In genomic region chr15:83012038-83012490, GRCh38 we compare ENCODE assay signal across 8 cellular contexts. TPM values are rescaled to one million over a fixed set of nuclear protein-coding genes. Genes with fewer than 3 reads are reported as not detected.
DNase-seq lines count a peak whose midpoint lies in the region; ATAC-seq and TF ChIP-seq lines count a peak whose summit lies in the region.

No MANE protein-coding gene starts in this region.

- intact Hi-C loops in testis (cut with DNase I; ENCODE audit: low total_unique reads) = no loop called here

- CTCF ChIA-PET in activated CD8-positive, alpha-beta T cell treated with anti-CD3 and anti-CD28 coated beads, Interleukin-2, amount 10 ng/mL, durations not matched to agents 7 days and 5 days (lab: Charles Lee) = interaction anchor here (0.6 to 4.8 kb wide), 15 partner anchors 8 to 261 kb away, joined by 3 to 36 read pairs (median 6); partner anchors contain the start of genes BTBD1, HDGFL3 and RAMAC

- WGBS in testis, 2 donors = 26 to 34% methylated on average over 13 of the region's 13 CpGs

- H3K36me3 Mint-ChIP-seq in activated T-cell treated with anti-CD3 and anti-CD28 coated beads, Interleukin-2, amount 50 U/mL, for 4 hours (ENCODE audit: insufficient read depth) = peaks cover 17% of the 10 kb centered on the region
- H3K36me3 Mint-ChIP-seq in activated CD8-positive, alpha-beta T cell treated with anti-CD3 and anti-CD28 coated beads, Interleukin-2, amount 10 ng/mL, durations not matched to agents 7 days and 5 days (ENCODE audit: low read depth) = peaks cover 26% of the 10 kb centered on the region

- H3K27me3 ChIP-seq in iPS-20b (ENCODE audit: insufficient read depth, low read length) = no peaks in the 10 kb centered on the region
- H3K27me3 ChIP-seq in testis = no peaks in the 10 kb centered on the region

- no peak for TF ChIP-seq CTCF in testis (IDR thresholded peaks at IDR 0.05)

- H3K27ac ChIP-seq in iPS-20b (ENCODE audit: low read length) (no peak overlapping the region), testis (peak overlapping the region; percentile 71 to 85)

- no peaks in the 10 kb centered on the region for H3K9me3 Mint-ChIP-seq in activated T-cell treated with anti-CD3 and anti-CD28 coated beads, Interleukin-2, amount 50 U/mL, for 4 hours
- H3K9me3 Mint-ChIP-seq in activated CD8-positive, alpha-beta T cell treated with anti-CD3 and anti-CD28 coated beads, Interleukin-2, amount 10 ng/mL, durations not matched to agents 7 days and 5 days (ENCODE audit: insufficient read depth) = no peaks in the 10 kb centered on the region

- H3K27me3 Mint-ChIP-seq in activated T-cell treated with anti-CD3 and anti-CD28 coated beads, Interleukin-2, amount 50 U/mL, for 4 hours (ENCODE audit: low read depth) = no peaks in the 10 kb centered on the region
- no peaks in the 10 kb centered on the region for H3K27me3 Mint-ChIP-seq in activated CD8-positive, alpha-beta T cell treated with anti-CD3 and anti-CD28 coated beads, Interleukin-2, amount 10 ng/mL, durations not matched to agents 7 days and 5 days (ENCODE audit: low read depth)

- H3K9me3 ChIP-seq in iPS-20b (ENCODE audit: insufficient read depth, low read depth, low read length) = no peaks in the 10 kb centered on the region
- no peaks in the 10 kb centered on the region for H3K9me3 ChIP-seq in testis

- ATAC-seq in activated T-cell treated with anti-CD3 and anti-CD28 coated beads, Interleukin-2, amount 50 U/mL, for 4 hours = no peak
- no peak for ATAC-seq in activated CD8-positive, alpha-beta T cell treated with anti-CD3 and anti-CD28 coated beads, Interleukin-2, amount 10 ng/mL, durations not matched to agents 7 days and 5 days
- no peak for ATAC-seq in HG02571 (IDR thresholded peaks at IDR 0.05; ENCODE audit: unreplicated experiment)
- no peak for ATAC-seq in activated CD4-positive, CD25-positive, alpha-beta regulatory T cell treated with anti-CD3 and anti-CD28 coated beads, Interleukin-2, amount 50 U/mL, for 24 hours

- H3K4me3 Mint-ChIP-seq in activated T-cell treated with anti-CD3 and anti-CD28 coated beads, Interleukin-2, amount 50 U/mL, for 4 hours = peak overlapping the region; percentile 97
- peak overlapping the region; percentile 87 for H3K4me3 Mint-ChIP-seq in activated CD8-positive, alpha-beta T cell treated with anti-CD3 and anti-CD28 coated beads, Interleukin-2, amount 10 ng/mL, durations not matched to agents 7 days and 5 days

- peaks cover 49% of the 10 kb centered on the region for H3K4me1 Mint-ChIP-seq in activated T-cell treated with anti-CD3 and anti-CD28 coated beads, Interleukin-2, amount 50 U/mL, for 4 hours (ENCODE audit: low read depth)
- H3K4me1 Mint-ChIP-seq in activated CD8-positive, alpha-beta T cell treated with anti-CD3 and anti-CD28 coated beads, Interleukin-2, amount 10 ng/mL, durations not matched to agents 7 days and 5 days (ENCODE audit: low read depth) = peaks cover 50% of the 10 kb centered on the region

- peak overlapping the region; percentile 71 for H3K4me3 ChIP-seq in iPS-20b (ENCODE audit: low read length)
- peak overlapping the region; percentile 90 to 99 for H3K4me3 ChIP-seq in testis

- H3K36me3 ChIP-seq in iPS-20b (ENCODE audit: insufficient read depth, low read depth, low read length) (peaks cover 24% of the 10 kb centered on the region), testis (ENCODE audit: low read depth, missing control alignments) (no peaks in the 10 kb centered on the region)

- no peak for TF ChIP-seq POLR2A in testis (IDR thresholded peaks at IDR 0.05)

- peak overlapping the region; percentile 80 for H3K9ac ChIP-seq in iPS-20b (ENCODE audit: low read depth, low read length)

- H3K27ac Mint-ChIP-seq in activated CD8-positive, alpha-beta T cell treated with anti-CD3 and anti-CD28 coated beads, Interleukin-2, amount 10 ng/mL, durations not matched to agents 7 days and 5 days = peak overlapping the region; percentile 90

- H3K4me1 ChIP-seq in iPS-20b (ENCODE audit: insufficient read depth, low read length) (no peaks in the 10 kb centered on the region), testis (peaks cover 14% of the 10 kb centered on the region)

- POLR2A ChIA-PET in activated CD8-positive, alpha-beta T cell treated with anti-CD3 and anti-CD28 coated beads, Interleukin-2, amount 10 ng/mL, durations not matched to agents 7 days and 5 days (lab: Charles Lee) = interaction anchor here (0.5 to 3.0 kb wide), 8 partner anchors 9 to 472 kb away, joined by 3 to 20 read pairs (median 6); partner anchors contain the start of genes BTBD1, HDGFL3, RPS17 and WHAMM

- DNase-seq in activated T-cell treated with anti-CD3 and anti-CD28 coated beads, Interleukin-2, amount 50 U/mL, for 4 hours = no peak
- no peak for DNase-seq in activated T-cell treated with anti-CD3 and anti-CD28 coated beads for 4 hours
- DNase-seq in activated CD8-positive, alpha-beta T cell treated with anti-CD3 and anti-CD28 coated beads, Interleukin-2, amount 10 ng/mL, durations not matched to agents 7 days and 5 days = no peak
- DNase-seq in testis = no peak
- DNase-seq in globus pallidus (ENCODE audit: low spot score) = no peak

RNA-seq across cellular contexts. Expression of gene C15orf40, which starts 0.6 kb away (rescaled TPM):
- 10 to 100 TPM; 27.9 to 33.5 (median 32.7) TPM for total RNA-seq in activated T-cell treated with anti-CD3 and anti-CD28 coated beads, Interleukin-2, amount 50 U/mL, for 4 hours
- 10 to 100 TPM; 25.2 to 31.0 TPM for total RNA-seq in activated CD8-positive, alpha-beta T cell treated with anti-CD3 and anti-CD28 coated beads, Interleukin-2, amount 10 ng/mL, durations not matched to agents 7 days and 5 days
- 10 to 100 TPM; 22.8 to 24.7 TPM for total RNA-seq in testis
- polyA plus RNA-seq in testis (ENCODE audit: insufficient read depth, low read depth, low replicate concordance) = 55.2 TPM

RNA-seq across cellular contexts. Expression of gene RAMAC, which starts 26.1 kb away (rescaled TPM):
- 10 to 100 TPM; 23.0 to 28.5 (median 28.4) TPM for total RNA-seq in activated T-cell treated with anti-CD3 and anti-CD28 coated beads, Interleukin-2, amount 50 U/mL, for 4 hours
- total RNA-seq in activated CD8-positive, alpha-beta T cell treated with anti-CD3 and anti-CD28 coated beads, Interleukin-2, amount 10 ng/mL, durations not matched to agents 7 days and 5 days = 10 to 100 TPM; 25.8 to 27.0 TPM
- 10 to 100 TPM; 21.2 to 26.9 TPM for total RNA-seq in testis
- 33.5 TPM for polyA plus RNA-seq in testis (ENCODE audit: insufficient read depth, low read depth, low replicate concordance)

RNA-seq across cellular contexts. Expression of gene BTBD1, which starts 55.0 kb away (rescaled TPM):
- 10 to 100 TPM; 45.6 to 47.9 (median 46.7) TPM for total RNA-seq in activated T-cell treated with anti-CD3 and anti-CD28 coated beads, Interleukin-2, amount 50 U/mL, for 4 hours
- total RNA-seq in activated CD8-positive, alpha-beta T cell treated with anti-CD3 and anti-CD28 coated beads, Interleukin-2, amount 10 ng/mL, durations not matched to agents 7 days and 5 days = 10 to 100 TPM; 67.4 to 70.9 TPM
- 100 to 1,000 TPM in 1 of 2 donors, 10 to 100 TPM in 1; 94.6 to 104 TPM for total RNA-seq in testis
- polyA plus RNA-seq in testis (ENCODE audit: insufficient read depth, low read depth, low replicate concordance) = 118 TPM

RNA-seq across cellular contexts. Expression of gene HOMER2, which starts 59.5 kb away (rescaled TPM):
- total RNA-seq in activated T-cell treated with anti-CD3 and anti-CD28 coated beads, Interleukin-2, amount 50 U/mL, for 4 hours = 1 to 10 TPM; 2.3 to 3.8 (median 3.3) TPM
- total RNA-seq in activated CD8-positive, alpha-beta T cell treated with anti-CD3 and anti-CD28 coated beads, Interleukin-2, amount 10 ng/mL, durations not matched to agents 7 days and 5 days = 10 to 100 TPM; 12.0 to 12.8 TPM
- total RNA-seq in testis = 10 to 100 TPM; 38.5 to 40.5 TPM
- polyA plus RNA-seq in testis (ENCODE audit: insufficient read depth, low read depth, low replicate concordance) = 18.7 TPM
